1 cellular context compared by ENCODE assay signal in the genomic region with DNA sequence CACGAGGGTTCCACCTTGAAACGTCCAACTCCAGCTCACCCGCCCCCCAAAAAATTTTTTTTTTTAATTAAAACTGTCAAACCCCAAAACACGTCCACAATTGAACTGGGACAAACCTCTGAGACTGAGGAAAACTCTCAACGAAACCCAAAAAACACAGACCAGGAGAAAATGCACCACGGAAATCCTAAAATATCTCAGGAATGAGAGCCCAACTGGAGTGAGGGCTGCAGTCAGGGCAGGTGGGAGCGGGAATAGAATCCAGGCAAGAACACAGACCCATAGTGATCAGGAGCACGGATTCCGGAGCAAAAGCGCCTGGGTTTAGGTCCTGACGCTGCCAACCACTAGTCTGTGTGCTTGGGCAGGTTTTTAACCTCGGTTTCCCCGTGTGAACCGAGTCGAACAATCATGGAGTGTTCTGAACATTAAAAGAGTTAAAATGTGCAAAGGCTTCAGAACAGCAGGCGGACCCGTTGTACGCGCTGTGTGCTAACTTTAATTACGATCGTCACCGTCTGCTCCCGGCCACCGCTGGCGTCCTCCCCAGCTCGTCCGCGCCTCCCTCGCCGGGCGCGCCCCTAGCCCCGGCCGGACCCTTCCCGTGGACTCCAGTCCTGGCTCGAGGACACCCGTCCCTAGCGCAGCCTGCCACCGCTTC.
TF ChIP-seq lines count a peak whose summit lies in the region.

No MANE protein-coding gene starts in this region.

TF ChIP-seq in H1, 55 proteins besides CTCF, POLR2A, EP300 and RAD21 (continued from another document):
- no peak for TF ChIP-seq MAFK (IDR thresholded peaks at IDR 0.05; ENCODE audit: low read depth, low read length)
- no peak for TF ChIP-seq POLR2AphosphoS5 (IDR thresholded peaks at IDR 0.05; ENCODE audit: low read depth, low read length)
- no peak for TF ChIP-seq KDM1A (IDR thresholded peaks at IDR 0.05; ENCODE audit: borderline replicate concordance, low read length)
- no peak for TF ChIP-seq SP2 (IDR thresholded peaks at IDR 0.05; ENCODE audit: low read length)
- no peak for TF ChIP-seq CREB1 (IDR thresholded peaks at IDR 0.05)
